Comparison of ENCODE assay signal across 7 cellular contexts in the genomic region with DNA sequence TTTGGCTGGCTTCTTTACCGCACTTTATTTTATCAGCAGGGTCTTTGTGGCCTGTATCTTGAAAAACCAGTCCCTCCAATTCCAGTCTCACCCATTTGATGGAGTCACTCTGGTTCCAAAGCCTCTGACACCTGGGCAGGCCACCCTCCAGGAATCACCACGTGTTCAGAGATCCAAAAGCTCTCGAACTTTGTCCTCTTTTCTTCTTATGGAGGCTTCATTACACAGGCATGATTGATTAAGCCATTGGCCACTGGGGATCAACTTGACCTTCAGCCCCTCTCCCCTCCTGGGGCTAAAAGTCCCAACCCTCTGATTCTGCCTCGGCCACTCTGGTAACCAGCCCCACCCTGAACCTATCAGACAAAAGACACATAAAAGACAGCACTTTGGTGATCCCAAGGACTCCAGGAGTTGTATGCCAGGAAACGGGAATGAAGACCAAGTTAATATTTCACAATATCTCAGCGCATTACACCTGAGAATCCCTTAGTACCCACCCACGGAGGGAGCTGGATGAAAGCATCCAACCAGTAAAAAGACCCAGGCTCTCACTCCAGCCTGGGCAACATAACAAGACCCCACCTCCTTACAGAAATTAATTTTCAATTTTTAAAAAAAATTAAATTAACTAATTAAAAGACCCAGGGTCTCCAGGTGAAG.
"Had no signal": no experiment of that assay in that cellular context is flagged by ENCODE, and none has a peak within 500 bp of the region (broad histone marks: within the 10 kb centered on the region; RNA-seq: fewer than 3 reads in every experiment).

No MANE protein-coding gene starts in this region.

- H3K4me2 ChIP-seq: GM23338 had no signal

- H3K9me3 Mint-ChIP-seq: GM23338, H9 had no signal

- H3K27ac Mint-ChIP-seq: GM23338, H9 had no signal

- DNase-seq: H9, HCEC 1CT, KBM-7 had no signal

- H2AFZ ChIP-seq: GM23338 had no signal

- H3K4me3 Mint-ChIP-seq: GM23338, H9 had no signal

- ATAC-seq: GM23338 had no signal

- H3K4me3 ChIP-seq: GM23338 had no signal

- FAIRE-seq: H1, H54, HTR-8/SVneo had no signal
